1 cellular context compared by ENCODE assay signal in genomic region chr2:219552382-219553167, GRCh38.
TF ChIP-seq lines count a peak whose summit lies in the region.

No MANE protein-coding gene starts in this region.

TF ChIP-seq in K562, 482 proteins besides CTCF, POLR2A, EP300 and RAD21 (continues in another document):
- peak; percentile 54 to 65 for TF ChIP-seq NRF1 (conservative IDR thresholded peaks at IDR 0.05 in 1 of 2, IDR thresholded peaks at IDR 0.05 in 1 of 2)
- TF ChIP-seq, protein P1, sequence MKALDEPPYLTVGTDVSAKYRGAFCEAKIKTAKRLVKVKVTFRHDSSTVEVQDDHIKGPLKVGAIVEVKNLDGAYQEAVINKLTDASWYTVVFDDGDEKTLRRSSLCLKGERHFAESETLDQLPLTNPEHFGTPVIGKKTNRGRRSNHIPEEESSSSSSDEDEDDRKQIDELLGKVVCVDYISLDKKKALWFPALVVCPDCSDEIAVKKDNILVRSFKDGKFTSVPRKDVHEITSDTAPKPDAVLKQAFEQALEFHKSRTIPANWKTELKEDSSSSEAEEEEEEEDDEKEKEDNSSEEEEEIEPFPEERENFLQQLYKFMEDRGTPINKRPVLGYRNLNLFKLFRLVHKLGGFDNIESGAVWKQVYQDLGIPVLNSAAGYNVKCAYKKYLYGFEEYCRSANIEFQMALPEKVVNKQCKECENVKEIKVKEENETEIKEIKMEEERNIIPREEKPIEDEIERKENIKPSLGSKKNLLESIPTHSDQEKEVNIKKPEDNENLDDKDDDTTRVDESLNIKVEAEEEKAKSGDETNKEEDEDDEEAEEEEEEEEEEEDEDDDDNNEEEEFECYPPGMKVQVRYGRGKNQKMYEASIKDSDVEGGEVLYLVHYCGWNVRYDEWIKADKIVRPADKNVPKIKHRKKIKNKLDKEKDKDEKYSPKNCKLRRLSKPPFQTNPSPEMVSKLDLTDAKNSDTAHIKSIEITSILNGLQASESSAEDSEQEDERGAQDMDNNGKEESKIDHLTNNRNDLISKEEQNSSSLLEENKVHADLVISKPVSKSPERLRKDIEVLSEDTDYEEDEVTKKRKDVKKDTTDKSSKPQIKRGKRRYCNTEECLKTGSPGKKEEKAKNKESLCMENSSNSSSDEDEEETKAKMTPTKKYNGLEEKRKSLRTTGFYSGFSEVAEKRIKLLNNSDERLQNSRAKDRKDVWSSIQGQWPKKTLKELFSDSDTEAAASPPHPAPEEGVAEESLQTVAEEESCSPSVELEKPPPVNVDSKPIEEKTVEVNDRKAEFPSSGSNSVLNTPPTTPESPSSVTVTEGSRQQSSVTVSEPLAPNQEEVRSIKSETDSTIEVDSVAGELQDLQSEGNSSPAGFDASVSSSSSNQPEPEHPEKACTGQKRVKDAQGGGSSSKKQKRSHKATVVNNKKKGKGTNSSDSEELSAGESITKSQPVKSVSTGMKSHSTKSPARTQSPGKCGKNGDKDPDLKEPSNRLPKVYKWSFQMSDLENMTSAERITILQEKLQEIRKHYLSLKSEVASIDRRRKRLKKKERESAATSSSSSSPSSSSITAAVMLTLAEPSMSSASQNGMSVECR (CRISPR knock-in tag; IDR thresholded peaks at IDR 0.05) = peak; percentile 88; the same call in 1 of the 2 replicates
- peak in 1 of 2 experiments; percentile 35; a peak in 1 of 4 replicates for TF ChIP-seq MAZ (CRISPR knock-in tag; conservative IDR thresholded peaks at IDR 0.05 in 1 of 2, IDR thresholded peaks at IDR 0.05 in 1 of 2)
- TF ChIP-seq, protein P2, sequence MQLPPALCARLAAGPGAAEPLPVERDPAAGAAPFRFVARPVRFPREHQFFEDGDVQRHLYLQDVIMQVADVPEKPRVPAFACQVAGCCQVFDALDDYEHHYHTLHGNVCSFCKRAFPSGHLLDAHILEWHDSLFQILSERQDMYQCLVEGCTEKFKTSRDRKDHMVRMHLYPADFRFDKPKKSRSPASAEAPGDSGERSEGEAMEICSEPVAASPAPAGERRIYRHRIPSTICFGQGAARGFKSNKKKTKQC (CRISPR knock-in tag; IDR thresholded peaks at IDR 0.05) = 0 out of 2 replicates have a peak, but pooled peaks have one; percentile 20
- peak; percentile 82; the same call in 1 of the 2 replicates for TF ChIP-seq ZNF282 (CRISPR knock-in tag; IDR thresholded peaks at IDR 0.05)
- no peak for TF ChIP-seq CBX2 (IDR thresholded peaks at IDR 0.05; ENCODE audit: insufficient read depth, low read length, poor library complexity, severe bottlenecking)
- TF ChIP-seq SAP30 (IDR thresholded peaks at IDR 0.05; ENCODE audit: borderline replicate concordance, insufficient read depth, low read depth, low read length, poor library complexity, severe bottlenecking) = peak; percentile 75
- TF ChIP-seq RB1 (IDR thresholded peaks at IDR 0.05; ENCODE audit: low read depth) = peak; percentile 45; the same call in 1 of the 2 replicates
- TF ChIP-seq ZBTB11 (CRISPR knock-in tag; IDR thresholded peaks at IDR 0.05) = 0 out of 6 replicates have a peak, but pooled peaks of 1 of the 3 experiments have one; percentile 42
- TF ChIP-seq RBFOX2 (IDR thresholded peaks at IDR 0.05; ENCODE audit: low read depth, low read length) = peak; percentile 36; the same call in 1 of the 2 replicates
- TF ChIP-seq KLF13 (tag; IDR thresholded peaks at IDR 0.05; ENCODE audit: borderline replicate concordance, low read depth) = peak; percentile 78; the same call in 1 of the 2 replicates
- TF ChIP-seq HNRNPL (IDR thresholded peaks at IDR 0.05; ENCODE audit: low read depth, low read length) = 0 out of 2 replicates have a peak, but pooled peaks have one; percentile 45
- TF ChIP-seq, protein P3, sequence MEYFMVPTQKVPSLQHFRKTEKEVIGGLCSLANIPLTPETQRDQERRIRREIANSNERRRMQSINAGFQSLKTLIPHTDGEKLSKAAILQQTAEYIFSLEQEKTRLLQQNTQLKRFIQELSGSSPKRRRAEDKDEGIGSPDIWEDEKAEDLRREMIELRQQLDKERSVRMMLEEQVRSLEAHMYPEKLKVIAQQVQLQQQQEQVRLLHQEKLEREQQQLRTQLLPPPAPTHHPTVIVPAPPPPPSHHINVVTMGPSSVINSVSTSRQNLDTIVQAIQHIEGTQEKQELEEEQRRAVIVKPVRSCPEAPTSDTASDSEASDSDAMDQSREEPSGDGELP (CRISPR knock-in tag; IDR thresholded peaks at IDR 0.05; ENCODE audit: borderline replicate concordance) = peak; percentile 72
- peak in 1 of 2 experiments; percentile 38; a peak in 1 of 4 replicates for TF ChIP-seq TEAD1 (CRISPR knock-in tag; IDR thresholded peaks at IDR 0.05)
- TF ChIP-seq, protein P4, sequence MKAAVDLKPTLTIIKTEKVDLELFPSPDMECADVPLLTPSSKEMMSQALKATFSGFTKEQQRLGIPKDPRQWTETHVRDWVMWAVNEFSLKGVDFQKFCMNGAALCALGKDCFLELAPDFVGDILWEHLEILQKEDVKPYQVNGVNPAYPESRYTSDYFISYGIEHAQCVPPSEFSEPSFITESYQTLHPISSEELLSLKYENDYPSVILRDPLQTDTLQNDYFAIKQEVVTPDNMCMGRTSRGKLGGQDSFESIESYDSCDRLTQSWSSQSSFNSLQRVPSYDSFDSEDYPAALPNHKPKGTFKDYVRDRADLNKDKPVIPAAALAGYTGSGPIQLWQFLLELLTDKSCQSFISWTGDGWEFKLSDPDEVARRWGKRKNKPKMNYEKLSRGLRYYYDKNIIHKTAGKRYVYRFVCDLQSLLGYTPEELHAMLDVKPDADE (conservative IDR thresholded peaks at IDR 0.05; ENCODE audit: control insufficient read depth, low read depth, low read length) = peak; percentile 30; the same call in 1 of the 2 replicates
- no peak for TF ChIP-seq ARNT (IDR thresholded peaks at IDR 0.05)
- TF ChIP-seq CXXC5 (CRISPR knock-in tag; IDR thresholded peaks at IDR 0.05) = peak; percentile 42; the same call in 1 of the 2 replicates
- peak in 1 of 2 experiments; percentile 67; a peak in 2 of 4 replicates for TF ChIP-seq HDAC1 (IDR thresholded peaks at IDR 0.05)
- TF ChIP-seq MXI1 (IDR thresholded peaks at IDR 0.05; ENCODE audit: low read depth, low read length) = 0 out of 2 replicates have a peak, but pooled peaks have one; percentile 18
- TF ChIP-seq ZNF253 (CRISPR knock-in tag; conservative IDR thresholded peaks at IDR 0.05) = no peak
- no peak for TF ChIP-seq SMC3 (conservative IDR thresholded peaks at IDR 0.05; ENCODE audit: insufficient read depth, low read depth, low read length)
- TF ChIP-seq PHF8 (IDR thresholded peaks at IDR 0.05; ENCODE audit: borderline replicate concordance, low read length) = peak; percentile 44; the same call in 1 of the 2 replicates
- TF ChIP-seq SP1 (CRISPR knock-in tag; IDR thresholded peaks at IDR 0.05) = peak; percentile 89
- TF ChIP-seq MGA (IDR thresholded peaks at IDR 0.05) = peak; percentile 72
- peak; percentile 20 for TF ChIP-seq FIP1L1 (IDR thresholded peaks at IDR 0.05; ENCODE audit: low read depth, low read length, poor library complexity, severe bottlenecking)
- peak; percentile 67 to 83; a peak in 2 of 4 replicates for TF ChIP-seq SIN3A (IDR thresholded peaks at IDR 0.05; ENCODE audit: borderline replicate concordance in 2 of 2, control insufficient read depth in 1 of 2, low read depth in 2 of 2, low read length in 2 of 2)
- no peak for TF ChIP-seq POLR2AphosphoS2 (IDR thresholded peaks at IDR 0.05; ENCODE audit: low read length)
